Comparison of ENCODE assay signal across 1 cellular context in genomic region chr11:34204396-34205279, GRCh38.
A peak's percentile ranks its signal among the peaks of the same experiment; 100 is the strongest.
TF ChIP-seq lines count a peak whose summit lies in the region.

No MANE protein-coding gene starts in this region.

TF ChIP-seq in H1, 55 proteins besides CTCF, POLR2A, EP300 and RAD21:
- no peak for TF ChIP-seq TCF12 (IDR thresholded peaks at IDR 0.05; ENCODE audit: low read depth, low read length)
- TF ChIP-seq BACH1 (IDR thresholded peaks at IDR 0.05; ENCODE audit: low read length): peak; percentile 69; the same call in 1 of the 2 replicates
- TF ChIP-seq ATF2 (IDR thresholded peaks at IDR 0.05; ENCODE audit: low read length): no peak
- peak; percentile 57; the same call in 1 of the 2 replicates for TF ChIP-seq MAFK (IDR thresholded peaks at IDR 0.05; ENCODE audit: low read depth, low read length)
TF ChIP-seq in H1: peak in this region for 2.
